In the genomic region with DNA sequence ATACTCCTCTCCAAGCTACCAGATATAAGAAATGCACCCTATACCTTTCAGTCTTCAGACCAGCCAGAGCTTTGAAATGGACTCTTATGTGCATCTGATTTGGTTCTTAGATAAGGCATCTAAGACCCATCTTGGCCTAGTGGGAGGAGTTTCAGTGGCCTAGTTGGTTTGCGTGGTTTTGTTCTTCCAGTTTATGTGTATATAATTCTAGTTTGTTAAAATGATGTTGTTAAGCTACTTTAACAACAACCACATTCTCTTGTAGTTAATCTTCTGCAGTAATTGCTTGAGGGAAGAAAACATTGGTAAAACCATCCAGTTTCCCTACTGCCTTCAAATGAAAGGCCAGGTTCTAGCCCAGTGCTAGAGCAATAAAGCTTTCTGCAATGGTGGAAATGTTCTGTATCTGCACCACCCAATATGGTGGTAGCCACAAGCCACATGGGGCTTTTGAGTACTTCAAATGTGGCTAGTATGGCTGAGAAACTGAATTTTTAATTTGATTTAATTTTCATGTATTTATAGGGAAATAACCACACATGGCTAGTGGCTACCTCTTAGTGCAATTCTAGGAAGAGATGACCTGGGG, we compare ENCODE assay signal across 18 cellular contexts.
A peak's percentile ranks its signal among the peaks of the same experiment; 100 is the strongest.
DNase-seq lines count a peak whose midpoint lies in the region; ATAC-seq and TF ChIP-seq lines count a peak whose summit lies in the region.
"Had no signal": no experiment of that assay in that cellular context is flagged by ENCODE, and none has a peak within 500 bp of the region (broad histone marks: within the 10 kb centered on the region; RNA-seq: fewer than 3 reads in every experiment).

No MANE protein-coding gene starts in this region.

- H3K4me1 ChIP-seq in hepatocyte (ENCODE audit: insufficient read depth) = peaks cover 15% of the 10 kb centered on the region

- no peaks in the 10 kb centered on the region for H3K27me3 ChIP-seq in hepatocyte

- H3K9me2 ChIP-seq in hepatocyte (replicated peaks; ENCODE audit: insufficient read depth) = no peaks in the 10 kb centered on the region

- H3K27ac ChIP-seq in hepatocyte (peak overlapping the region; percentile 60), temporal lobe (ENCODE audit: low read depth, low read length) (peak overlapping the region; percentile 71)
- H3K27ac ChIP-seq: 22Rv1, A549, C4-2B, GM23248 had no signal

- no peak overlapping the region for H3K4me3 ChIP-seq in hepatocyte
- H3K4me3 ChIP-seq: A549, GM23248, HAP-1 had no signal

- peaks cover 21% of the 10 kb centered on the region for H3K36me3 Mint-ChIP-seq in activated CD8-positive, alpha-beta T cell treated with anti-CD3 and anti-CD28 coated beads, Interleukin-2, amount 10 ng/mL, durations not matched to agents 7 days and 5 days (ENCODE audit: low read depth)
- H3K36me3 Mint-ChIP-seq in activated CD8-positive, alpha-beta T cell treated with anti-CD3 and anti-CD28 coated beads for 36 hours (ENCODE audit: low read depth) = peaks cover 9% of the 10 kb centered on the region
- no peaks in the 10 kb centered on the region for H3K36me3 Mint-ChIP-seq in glutamatergic neuron (ENCODE audit: unreplicated experiment)

- 90% methylated on average over 1 of the region's 1 CpG for WGBS in hepatocyte (ENCODE audit: low lambda C conversion rate, missing lambda C conversion rate)

- no peak overlapping the region for H3K4me2 ChIP-seq in hepatocyte
- H3K4me2 ChIP-seq: A549 had no signal

- H3K27me3 Mint-ChIP-seq in activated CD8-positive, alpha-beta T cell treated with anti-CD3 and anti-CD28 coated beads, Interleukin-2, amount 10 ng/mL, durations not matched to agents 7 days and 5 days (ENCODE audit: low read depth) = peaks cover 2% of the 10 kb centered on the region
- no peaks in the 10 kb centered on the region for H3K27me3 Mint-ChIP-seq in activated CD8-positive, alpha-beta T cell treated with anti-CD3 and anti-CD28 coated beads for 36 hours
- peaks cover 2% of the 10 kb centered on the region for H3K27me3 Mint-ChIP-seq in glutamatergic neuron (ENCODE audit: unreplicated experiment)
- H3K27me3 Mint-ChIP-seq: CD4-positive, alpha-beta T cell had no signal

- intact Hi-C loops in activated CD8-positive, alpha-beta T cell treated with anti-CD3 and anti-CD28 coated beads for 36 hours (cut with micrococcal nuclease) = no loop called here

- no peak for DNase-seq in activated CD8-positive, alpha-beta T cell treated with anti-CD3 and anti-CD28 coated beads, Interleukin-2, amount 10 ng/mL, durations not matched to agents 7 days and 5 days
- no peak for DNase-seq in activated CD8-positive, alpha-beta T cell treated with anti-CD3 and anti-CD28 coated beads for 36 hours
- DNase-seq in OCI-M1 (lab: John Stamatoyannopoulos, UW) = peak; percentile 20
- DNase-seq in hepatocyte (ENCODE audit: low spot score) = no peak
- no peak for DNase-seq in glutamatergic neuron
- DNase-seq in mesenteric fat pad (ENCODE audit: low spot score) = no peak
- DNase-seq: AML-193; CD4-positive, alpha-beta T cell; DMS153; DMS79; GDM1; GM23248 had no signal

- peaks cover 21% of the 10 kb centered on the region for H3K4me1 Mint-ChIP-seq in activated CD8-positive, alpha-beta T cell treated with anti-CD3 and anti-CD28 coated beads, Interleukin-2, amount 10 ng/mL, durations not matched to agents 7 days and 5 days (ENCODE audit: low read depth)
- peaks cover 21% of the 10 kb centered on the region for H3K4me1 Mint-ChIP-seq in activated CD8-positive, alpha-beta T cell treated with anti-CD3 and anti-CD28 coated beads for 36 hours (ENCODE audit: low read depth)
- peaks cover 13% of the 10 kb centered on the region for H3K4me1 Mint-ChIP-seq in glutamatergic neuron (ENCODE audit: low read depth, unreplicated experiment)

- POLR2A ChIA-PET in activated CD8-positive, alpha-beta T cell treated with anti-CD3 and anti-CD28 coated beads, Interleukin-2, amount 10 ng/mL, durations not matched to agents 7 days and 5 days (lab: Charles Lee) = no interaction called here
- POLR2A ChIA-PET in activated CD8-positive, alpha-beta T cell treated with anti-CD3 and anti-CD28 coated beads for 36 hours (lab: Charles Lee) = interaction anchor here (0.9 kb wide), 1 partner anchor 69 kb away, joined by 3 read pairs; no protein-coding TSS in a partner anchor

- no peaks in the 10 kb centered on the region for H3K9me3 ChIP-seq in hepatocyte (ENCODE audit: low read depth)
- H3K9me3 ChIP-seq: A549, HAP-1 had no signal

- peak; percentile 35 for ATAC-seq in activated CD8-positive, alpha-beta T cell treated with anti-CD3 and anti-CD28 coated beads, Interleukin-2, amount 10 ng/mL, durations not matched to agents 7 days and 5 days
- ATAC-seq in activated CD8-positive, alpha-beta T cell treated with anti-CD3 and anti-CD28 coated beads for 36 hours = no peak
- ATAC-seq in HG03571 (IDR thresholded peaks at IDR 0.05; ENCODE audit: unreplicated experiment) = no peak
- ATAC-seq: A549 had no signal

- no peak overlapping the region for H2AFZ ChIP-seq in hepatocyte
- H2AFZ ChIP-seq: GM23248 had no signal

- no peaks in the 10 kb centered on the region for H3K36me3 ChIP-seq in hepatocyte (replicated peaks; ENCODE audit: insufficient read depth, low read depth)

- no peak overlapping the region for H3K4me3 Mint-ChIP-seq in activated CD8-positive, alpha-beta T cell treated with anti-CD3 and anti-CD28 coated beads, Interleukin-2, amount 10 ng/mL, durations not matched to agents 7 days and 5 days
- no peak overlapping the region for H3K4me3 Mint-ChIP-seq in activated CD8-positive, alpha-beta T cell treated with anti-CD3 and anti-CD28 coated beads for 36 hours
- H3K4me3 Mint-ChIP-seq in glutamatergic neuron (ENCODE audit: unreplicated experiment) = no peak overlapping the region
- H3K4me3 Mint-ChIP-seq: CD4-positive, alpha-beta T cell had no signal

- CTCF ChIA-PET in activated CD8-positive, alpha-beta T cell treated with anti-CD3 and anti-CD28 coated beads, Interleukin-2, amount 10 ng/mL, durations not matched to agents 7 days and 5 days (lab: Charles Lee) = no interaction called here
- CTCF ChIA-PET in activated CD8-positive, alpha-beta T cell treated with anti-CD3 and anti-CD28 coated beads for 36 hours (lab: Charles Lee) = no interaction called here

- no peak overlapping the region for H3K27ac Mint-ChIP-seq in activated CD8-positive, alpha-beta T cell treated with anti-CD3 and anti-CD28 coated beads, Interleukin-2, amount 10 ng/mL, durations not matched to agents 7 days and 5 days
- no peak overlapping the region for H3K27ac Mint-ChIP-seq in activated CD8-positive, alpha-beta T cell treated with anti-CD3 and anti-CD28 coated beads for 36 hours
- H3K27ac Mint-ChIP-seq in glutamatergic neuron (ENCODE audit: unreplicated experiment) = no peak overlapping the region
- H3K27ac Mint-ChIP-seq: CD4-positive, alpha-beta T cell had no signal

- H4K20me1 ChIP-seq in hepatocyte (ENCODE audit: insufficient read depth, poor library complexity, severe bottlenecking) = no peaks in the 10 kb centered on the region

- H3K9me3 Mint-ChIP-seq in activated CD8-positive, alpha-beta T cell treated with anti-CD3 and anti-CD28 coated beads, Interleukin-2, amount 10 ng/mL, durations not matched to agents 7 days and 5 days (ENCODE audit: insufficient read depth) = no peaks in the 10 kb centered on the region
- H3K9me3 Mint-ChIP-seq in activated CD8-positive, alpha-beta T cell treated with anti-CD3 and anti-CD28 coated beads for 36 hours = no peaks in the 10 kb centered on the region
- no peaks in the 10 kb centered on the region for H3K9me3 Mint-ChIP-seq in glutamatergic neuron (ENCODE audit: unreplicated experiment)
- H3K9me3 Mint-ChIP-seq: CD4-positive, alpha-beta T cell had no signal

- no peaks in the 10 kb centered on the region for H3K79me2 ChIP-seq in hepatocyte

- no peak for TF ChIP-seq CTCF in activated CD8-positive, alpha-beta T cell treated with anti-CD3 and anti-CD28 coated beads for 36 hours (IDR thresholded peaks at IDR 0.05)
- no peak for TF ChIP-seq CTCF in hepatocyte (IDR thresholded peaks at IDR 0.05; ENCODE audit: poor library complexity)
- no peak for TF ChIP-seq CTCF in glutamatergic neuron (IDR thresholded peaks at IDR 0.05; ENCODE audit: partially characterized antibody, unreplicated experiment)
